In the genomic region with DNA sequence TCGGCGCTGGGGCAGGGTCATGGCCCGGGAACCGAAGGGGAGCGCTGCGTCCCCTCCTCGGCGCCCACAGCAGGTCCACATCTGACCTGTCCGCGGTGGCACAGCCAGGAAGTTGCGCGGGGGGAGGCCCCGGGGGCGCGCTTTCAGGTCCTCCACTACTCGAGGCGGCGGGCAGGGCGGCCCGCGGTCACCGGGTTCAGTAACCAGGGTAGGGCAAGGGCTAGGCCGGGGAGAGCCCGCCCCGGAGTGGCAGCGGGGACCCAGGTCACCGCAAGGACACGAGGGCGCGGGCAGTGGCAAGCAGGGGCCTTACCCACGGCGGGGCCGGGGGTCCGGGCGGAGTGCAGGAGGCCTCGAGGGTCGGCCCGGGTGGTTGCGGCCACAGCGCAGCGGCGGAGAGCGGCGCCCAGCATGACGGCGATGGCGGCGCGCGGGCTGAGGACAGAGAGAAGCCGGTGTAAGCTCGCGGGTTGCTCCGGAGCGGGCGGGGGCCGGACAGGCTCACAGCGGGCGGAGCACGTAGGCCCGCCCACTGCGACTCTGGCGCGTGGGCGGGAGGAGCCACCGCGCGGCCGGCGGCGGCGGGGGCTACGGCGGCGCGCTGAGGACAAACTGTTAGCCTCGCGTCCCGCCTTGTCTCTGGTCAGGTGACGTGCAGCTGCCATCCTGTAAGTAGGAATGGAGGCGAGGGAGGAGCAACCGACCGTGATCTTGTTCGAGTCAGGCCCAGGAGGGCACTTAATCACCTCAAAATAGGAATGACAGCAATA, we compare ENCODE assay signal across 8 cellular contexts. TPM values are rescaled to one million over a fixed set of nuclear protein-coding genes. Genes with fewer than 3 reads are reported as not detected.
DNase-seq lines count a peak whose midpoint lies in the region; ATAC-seq and TF ChIP-seq lines count a peak whose summit lies in the region.

COX5A (minus strand) TSS at position 472 of the 770 bp plus-strand sequence; CDS start at position 413, 59 bp downstream.

- peak within 1 kb of the TSS; percentile 89 for H3K27ac Mint-ChIP-seq in activated T-helper 17 cell treated with anti-CD3 and anti-CD28 coated beads, Interleukin-2, amount 50 U/mL, for 72 hours
- H3K27ac Mint-ChIP-seq in natural killer cell = peak within 1 kb of the TSS; percentile 84 to 85

- no peaks in the 10 kb centered on the region for H4K20me1 ChIP-seq in fibroblast of lung (ENCODE audit: control insufficient read depth, extremely low read depth, insufficient read depth, low read length)

- no peaks in the 10 kb centered on the region for H3K9me3 Mint-ChIP-seq in activated T-helper 17 cell treated with anti-CD3 and anti-CD28 coated beads, Interleukin-2, amount 50 U/mL, for 72 hours
- H3K9me3 Mint-ChIP-seq in natural killer cell = no peaks in the 10 kb centered on the region

- POLR2A ChIA-PET in RWPE1 (lab: Yijun Ruan, JAX; ENCODE audit: low non-redundant PET) = interaction anchor here (0.6 to 0.9 kb wide), 2 partner anchors 19 to 34 kb away, joined by 4 to 5 read pairs; partner anchors contain the start of gene RPP25

- ATAC-seq in activated T-helper 17 cell treated with anti-CD3 and anti-CD28 coated beads, Interleukin-2, amount 50 U/mL, for 72 hours (replicated peaks) = peak; percentile 93
- peak; percentile 94 to 99 (median 96) for ATAC-seq in natural killer cell

- CTCF ChIA-PET in RWPE1 (lab: Yijun Ruan, JAX) = interaction anchor here (1.5 kb wide), 1 partner anchor 13 kb away, joined by 4 read pairs; no protein-coding TSS in a partner anchor

- H3K36me3 ChIP-seq in fibroblast of lung (ENCODE audit: control insufficient read depth, insufficient read depth, low read length) = no peaks in the 10 kb centered on the region

- peak within 1 kb of the TSS; percentile 96 for H3K9ac ChIP-seq in fibroblast of lung (ENCODE audit: insufficient read depth, low read length)

- H3K27me3 ChIP-seq in fibroblast of lung (ENCODE audit: control insufficient read depth, insufficient read depth, low read length) = peaks cover 4% of the 10 kb centered on the region

- H3K4me3 Mint-ChIP-seq in activated T-helper 17 cell treated with anti-CD3 and anti-CD28 coated beads, Interleukin-2, amount 50 U/mL, for 72 hours = peak within 1 kb of the TSS; percentile 87
- peak within 1 kb of the TSS; percentile 93 for H3K4me3 Mint-ChIP-seq in natural killer cell

- intact Hi-C loops in natural killer cell (cut with micrococcal nuclease) = loop anchor here (2.0 to 5.0 kb wide), 2 partner anchors 31 to 150 kb away; partner anchors contain the start of gene FAM219B

- H3K27ac ChIP-seq in RWPE1 (peak within 1 kb of the TSS; percentile 93), fibroblast of lung (ENCODE audit: insufficient read depth, low read length) (peak within 1 kb of the TSS; percentile 92)

- H3K4me3 ChIP-seq in fibroblast of lung (replicated peaks in 1 of 4; ENCODE audit: control extremely low read depth in 1 of 4, insufficient read depth in 1 of 4, low read depth in 3 of 4, low read length in 4 of 4) = peak within 1 kb of the TSS; percentile 88 to 99 (median 92)

- DNase-seq in EL (peak; percentile 96), H4 (ENCODE audit: low spot score) (peak; percentile 95), RWPE1 (ENCODE audit: low spot score) (peak; percentile 91), fibroblast of lung (ENCODE audit: low read depth in 2 of 2) (peak; percentile 96 to 98), natural killer cell (peak; percentile 90)
- peak; percentile 85 to 92 (median 88) for DNase-seq in stimulated activated naive CD4-positive, alpha-beta T cell (lab: John Stamatoyannopoulos, UW)

- peak within 1 kb of the TSS; percentile 83 for H2AFZ ChIP-seq in fibroblast of lung (ENCODE audit: low read length)

- H3K4me1 Mint-ChIP-seq in activated T-helper 17 cell treated with anti-CD3 and anti-CD28 coated beads, Interleukin-2, amount 50 U/mL, for 72 hours = peaks cover 14% of the 10 kb centered on the region
- H3K4me1 Mint-ChIP-seq in natural killer cell = peaks cover 23 to 28% of the 10 kb centered on the region in 2 donors

- H3K36me3 Mint-ChIP-seq in activated T-helper 17 cell treated with anti-CD3 and anti-CD28 coated beads, Interleukin-2, amount 50 U/mL, for 72 hours (ENCODE audit: low read depth) = peaks cover 35% of the 10 kb centered on the region
- no peaks in the 10 kb centered on the region for H3K36me3 Mint-ChIP-seq in natural killer cell

- TF ChIP-seq CTCF in LNCAP (IDR thresholded peaks at IDR 0.05) = 0 out of 2 replicates have a peak, but pooled peaks have one; percentile 10
- TF ChIP-seq CTCF in RWPE1 (conservative IDR thresholded peaks at IDR 0.05; ENCODE audit: low read depth) = no peak
- TF ChIP-seq CTCF in fibroblast of lung (conservative IDR thresholded peaks at IDR 0.05 in 1 of 2, IDR thresholded peaks at IDR 0.05 in 1 of 2; ENCODE audit: low read depth in 1 of 2, low read length in 2 of 2) = no peak
- TF ChIP-seq CTCF in natural killer cell (IDR thresholded peaks at IDR 0.05) = no peak

- H3K4me1 ChIP-seq in fibroblast of lung (ENCODE audit: control insufficient read depth, extremely low read depth, insufficient read depth, low read length) = no peaks in the 10 kb centered on the region

- no peaks in the 10 kb centered on the region for H3K9me3 ChIP-seq in fibroblast of lung (ENCODE audit: control insufficient read depth, insufficient read depth, low read depth, low read length)

- no peaks in the 10 kb centered on the region for H3K27me3 Mint-ChIP-seq in activated T-helper 17 cell treated with anti-CD3 and anti-CD28 coated beads, Interleukin-2, amount 50 U/mL, for 72 hours
- no peaks in the 10 kb centered on the region for H3K27me3 Mint-ChIP-seq in natural killer cell (ENCODE audit: low read depth in 2 of 2)

- peak within 1 kb of the TSS; percentile 85 for H3K4me2 ChIP-seq in fibroblast of lung (ENCODE audit: extremely low read depth, insufficient read depth, low read length)

- peaks cover 37% of the 10 kb centered on the region for H3K79me2 ChIP-seq in fibroblast of lung (ENCODE audit: control insufficient read depth, insufficient read depth, low read length)

RNA-seq across cellular contexts. Expression of gene COX5A, which starts in this region (rescaled TPM):
- total RNA-seq in H4 (2014; rRNA removed; shearing (Covaris generic)) = 160 and 163 TPM in 2 replicates
- total RNA-seq in activated T-helper 17 cell treated with anti-CD3 and anti-CD28 coated beads, Interleukin-2, amount 50 U/mL, for 72 hours = 100 to 1,000 TPM; 242 to 337 TPM
- total RNA-seq in fibroblast of lung = 33.1 and 41.9 TPM in 2 replicates
- 183 and 213 TPM in 2 replicates for polyA plus RNA-seq in fibroblast of lung
- 204 and 268 TPM in 2 replicates for polyA plus RNA-seq in fibroblast of lung (2012)
- polyA minus RNA-seq in fibroblast of lung (ENCODE audit: low replicate concordance) = 26.8 and 54.7 TPM in 2 replicates
- total RNA-seq in natural killer cell = 10 to 100 TPM; 69.7 to 90.0 (median 76.9) TPM

Comparison
In these comparisons a context has a peak if more than half of its experiments do, and no peak if none do; other contexts are left out.
1. Peak in every context shown above with its lines: DNase-seq, ATAC-seq, H3K4me3 ChIP-seq and H3K27ac ChIP-seq.